In the genomic region with DNA sequence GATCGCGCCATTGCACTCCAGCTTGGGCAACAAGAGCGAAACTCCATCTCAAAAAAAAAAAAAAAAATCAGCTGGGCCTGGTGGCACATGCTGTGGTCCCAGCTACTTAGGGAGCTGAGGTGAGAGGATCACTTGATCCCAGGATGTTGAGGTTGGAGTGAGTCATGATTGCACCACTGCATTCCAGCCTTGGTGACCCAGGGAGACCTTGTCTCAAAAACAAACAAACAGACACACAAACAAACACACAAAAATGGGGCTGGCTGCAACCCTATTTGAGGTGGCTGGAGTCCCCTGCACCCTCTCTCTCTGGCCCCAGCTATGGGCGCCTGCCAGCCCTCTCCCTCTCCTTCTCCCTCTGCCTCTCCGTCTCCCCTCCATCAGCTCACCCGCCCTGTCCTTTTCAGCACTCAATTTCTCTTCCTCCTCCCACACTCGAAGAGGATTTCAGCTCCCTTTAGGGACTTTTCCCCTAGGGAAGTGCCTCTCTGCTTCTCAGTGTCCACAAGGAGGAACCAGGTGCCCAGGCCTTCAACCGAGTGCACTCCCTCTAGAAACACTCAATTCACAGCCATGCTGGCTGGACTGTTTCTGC, we compare ENCODE assay signal across 1 cellular context.
TF ChIP-seq lines count a peak whose summit lies in the region.

No MANE protein-coding gene starts in this region.

TF ChIP-seq in HepG2, 621 proteins besides CTCF, POLR2A, EP300 and RAD21 (continued from another document and continues in another):
- TF ChIP-seq, protein P1, sequence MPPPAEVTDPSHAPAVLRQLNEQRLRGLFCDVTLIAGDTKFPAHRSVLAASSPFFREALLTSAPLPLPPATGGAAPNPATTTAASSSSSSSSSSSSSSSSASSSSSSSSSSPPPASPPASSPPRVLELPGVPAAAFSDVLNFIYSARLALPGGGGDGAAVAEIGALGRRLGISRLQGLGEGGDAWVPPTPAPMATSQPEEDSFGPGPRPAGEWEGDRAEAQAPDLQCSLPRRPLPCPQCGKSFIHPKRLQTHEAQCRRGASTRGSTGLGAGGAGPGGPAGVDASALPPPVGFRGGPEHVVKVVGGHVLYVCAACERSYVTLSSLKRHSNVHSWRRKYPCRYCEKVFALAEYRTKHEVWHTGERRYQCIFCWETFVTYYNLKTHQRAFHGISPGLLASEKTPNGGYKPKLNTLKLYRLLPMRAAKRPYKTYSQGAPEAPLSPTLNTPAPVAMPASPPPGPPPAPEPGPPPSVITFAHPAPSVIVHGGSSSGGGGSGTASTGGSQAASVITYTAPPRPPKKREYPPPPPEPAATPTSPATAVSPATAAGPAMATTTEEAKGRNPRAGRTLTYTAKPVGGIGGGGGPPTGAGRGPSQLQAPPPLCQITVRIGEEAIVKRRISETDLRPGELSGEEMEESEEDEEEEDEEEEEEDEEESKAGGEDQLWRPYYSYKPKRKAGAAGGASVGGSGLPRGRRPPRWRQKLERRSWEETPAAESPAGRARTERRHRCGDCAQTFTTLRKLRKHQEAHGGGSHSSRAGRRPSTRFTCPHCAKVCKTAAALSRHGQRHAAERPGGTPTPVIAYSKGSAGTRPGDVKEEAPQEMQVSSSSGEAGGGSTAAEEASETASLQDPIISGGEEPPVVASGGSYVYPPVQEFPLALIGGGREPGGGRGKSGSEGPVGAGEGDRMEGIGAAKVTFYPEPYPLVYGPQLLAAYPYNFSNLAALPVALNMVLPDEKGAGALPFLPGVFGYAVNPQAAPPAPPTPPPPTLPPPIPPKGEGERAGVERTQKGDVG (CRISPR knock-in tag; IDR thresholded peaks at IDR 0.05; ENCODE audit: borderline replicate concordance), result no peak
- TF ChIP-seq SOX13 (IDR thresholded peaks at IDR 0.05), result 0 out of 2 replicates have a peak, but pooled peaks have one; percentile 28
- TF ChIP-seq SOX13 (CRISPR knock-in tag; conservative IDR thresholded peaks at IDR 0.05 in 1 of 2, IDR thresholded peaks at IDR 0.05 in 1 of 2), result no peak; a peak in 1 of 4 replicates
- TF ChIP-seq, protein P2, sequence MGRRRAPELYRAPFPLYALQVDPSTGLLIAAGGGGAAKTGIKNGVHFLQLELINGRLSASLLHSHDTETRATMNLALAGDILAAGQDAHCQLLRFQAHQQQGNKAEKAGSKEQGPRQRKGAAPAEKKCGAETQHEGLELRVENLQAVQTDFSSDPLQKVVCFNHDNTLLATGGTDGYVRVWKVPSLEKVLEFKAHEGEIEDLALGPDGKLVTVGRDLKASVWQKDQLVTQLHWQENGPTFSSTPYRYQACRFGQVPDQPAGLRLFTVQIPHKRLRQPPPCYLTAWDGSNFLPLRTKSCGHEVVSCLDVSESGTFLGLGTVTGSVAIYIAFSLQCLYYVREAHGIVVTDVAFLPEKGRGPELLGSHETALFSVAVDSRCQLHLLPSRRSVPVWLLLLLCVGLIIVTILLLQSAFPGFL (CRISPR knock-in tag; IDR thresholded peaks at IDR 0.05), result no peak
- TF ChIP-seq, protein P3, sequence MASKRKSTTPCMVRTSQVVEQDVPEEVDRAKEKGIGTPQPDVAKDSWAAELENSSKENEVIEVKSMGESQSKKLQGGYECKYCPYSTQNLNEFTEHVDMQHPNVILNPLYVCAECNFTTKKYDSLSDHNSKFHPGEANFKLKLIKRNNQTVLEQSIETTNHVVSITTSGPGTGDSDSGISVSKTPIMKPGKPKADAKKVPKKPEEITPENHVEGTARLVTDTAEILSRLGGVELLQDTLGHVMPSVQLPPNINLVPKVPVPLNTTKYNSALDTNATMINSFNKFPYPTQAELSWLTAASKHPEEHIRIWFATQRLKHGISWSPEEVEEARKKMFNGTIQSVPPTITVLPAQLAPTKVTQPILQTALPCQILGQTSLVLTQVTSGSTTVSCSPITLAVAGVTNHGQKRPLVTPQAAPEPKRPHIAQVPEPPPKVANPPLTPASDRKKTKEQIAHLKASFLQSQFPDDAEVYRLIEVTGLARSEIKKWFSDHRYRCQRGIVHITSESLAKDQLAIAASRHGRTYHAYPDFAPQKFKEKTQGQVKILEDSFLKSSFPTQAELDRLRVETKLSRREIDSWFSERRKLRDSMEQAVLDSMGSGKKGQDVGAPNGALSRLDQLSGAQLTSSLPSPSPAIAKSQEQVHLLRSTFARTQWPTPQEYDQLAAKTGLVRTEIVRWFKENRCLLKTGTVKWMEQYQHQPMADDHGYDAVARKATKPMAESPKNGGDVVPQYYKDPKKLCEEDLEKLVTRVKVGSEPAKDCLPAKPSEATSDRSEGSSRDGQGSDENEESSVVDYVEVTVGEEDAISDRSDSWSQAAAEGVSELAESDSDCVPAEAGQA (IDR thresholded peaks at IDR 0.05; ENCODE audit: low read depth), result no peak
- TF ChIP-seq, protein P3 (CRISPR knock-in tag; IDR thresholded peaks at IDR 0.05; ENCODE audit: borderline replicate concordance), result no peak
- TF ChIP-seq ZNF160 (CRISPR knock-in tag; IDR thresholded peaks at IDR 0.05), result no peak
- no peak for TF ChIP-seq PCBP1 (IDR thresholded peaks at IDR 0.05; ENCODE audit: borderline replicate concordance, low read depth, low read length)
- no peak for TF ChIP-seq ZNF20 (CRISPR knock-in tag; IDR thresholded peaks at IDR 0.05)
- no peak for TF ChIP-seq ZNF207 (IDR thresholded peaks at IDR 0.05; ENCODE audit: borderline replicate concordance)
- TF ChIP-seq ELF3 (CRISPR knock-in tag; IDR thresholded peaks at IDR 0.05), result peak; percentile 66
- TF ChIP-seq ZNF772 (CRISPR knock-in tag; IDR thresholded peaks at IDR 0.05), result no peak
- TF ChIP-seq ZNF7 (CRISPR knock-in tag; IDR thresholded peaks at IDR 0.05), result no peak
- no peak for TF ChIP-seq ZNF891 (CRISPR knock-in tag; IDR thresholded peaks at IDR 0.05)
- no peak for TF ChIP-seq PRMT3 (CRISPR knock-in tag; IDR thresholded peaks at IDR 0.05; ENCODE audit: borderline replicate concordance, low read depth)
- TF ChIP-seq ZNF354B (CRISPR knock-in tag; IDR thresholded peaks at IDR 0.05), result no peak
- no peak for TF ChIP-seq ZNF232 (CRISPR knock-in tag; IDR thresholded peaks at IDR 0.05; ENCODE audit: borderline replicate concordance)
- TF ChIP-seq, protein P4, sequence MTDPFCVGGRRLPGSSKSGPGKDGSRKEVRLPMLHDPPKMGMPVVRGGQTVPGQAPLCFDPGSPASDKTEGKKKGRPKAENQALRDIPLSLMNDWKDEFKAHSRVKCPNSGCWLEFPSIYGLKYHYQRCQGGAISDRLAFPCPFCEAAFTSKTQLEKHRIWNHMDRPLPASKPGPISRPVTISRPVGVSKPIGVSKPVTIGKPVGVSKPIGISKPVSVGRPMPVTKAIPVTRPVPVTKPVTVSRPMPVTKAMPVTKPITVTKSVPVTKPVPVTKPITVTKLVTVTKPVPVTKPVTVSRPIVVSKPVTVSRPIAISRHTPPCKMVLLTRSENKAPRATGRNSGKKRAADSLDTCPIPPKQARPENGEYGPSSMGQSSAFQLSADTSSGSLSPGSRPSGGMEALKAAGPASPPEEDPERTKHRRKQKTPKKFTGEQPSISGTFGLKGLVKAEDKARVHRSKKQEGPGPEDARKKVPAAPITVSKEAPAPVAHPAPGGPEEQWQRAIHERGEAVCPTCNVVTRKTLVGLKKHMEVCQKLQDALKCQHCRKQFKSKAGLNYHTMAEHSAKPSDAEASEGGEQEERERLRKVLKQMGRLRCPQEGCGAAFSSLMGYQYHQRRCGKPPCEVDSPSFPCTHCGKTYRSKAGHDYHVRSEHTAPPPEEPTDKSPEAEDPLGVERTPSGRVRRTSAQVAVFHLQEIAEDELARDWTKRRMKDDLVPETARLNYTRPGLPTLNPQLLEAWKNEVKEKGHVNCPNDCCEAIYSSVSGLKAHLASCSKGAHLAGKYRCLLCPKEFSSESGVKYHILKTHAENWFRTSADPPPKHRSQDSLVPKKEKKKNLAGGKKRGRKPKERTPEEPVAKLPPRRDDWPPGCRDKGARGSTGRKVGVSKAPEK (CRISPR knock-in tag; IDR thresholded peaks at IDR 0.05; ENCODE audit: borderline replicate concordance), result no peak
- no peak for TF ChIP-seq NFE2 (CRISPR knock-in tag; IDR thresholded peaks at IDR 0.05)
- TF ChIP-seq, protein P5, sequence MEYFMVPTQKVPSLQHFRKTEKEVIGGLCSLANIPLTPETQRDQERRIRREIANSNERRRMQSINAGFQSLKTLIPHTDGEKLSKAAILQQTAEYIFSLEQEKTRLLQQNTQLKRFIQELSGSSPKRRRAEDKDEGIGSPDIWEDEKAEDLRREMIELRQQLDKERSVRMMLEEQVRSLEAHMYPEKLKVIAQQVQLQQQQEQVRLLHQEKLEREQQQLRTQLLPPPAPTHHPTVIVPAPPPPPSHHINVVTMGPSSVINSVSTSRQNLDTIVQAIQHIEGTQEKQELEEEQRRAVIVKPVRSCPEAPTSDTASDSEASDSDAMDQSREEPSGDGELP (IDR thresholded peaks at IDR 0.05; ENCODE audit: borderline replicate concordance, low read depth), result peak; percentile 87; the same call in 1 of the 2 replicates
- TF ChIP-seq, protein P6, sequence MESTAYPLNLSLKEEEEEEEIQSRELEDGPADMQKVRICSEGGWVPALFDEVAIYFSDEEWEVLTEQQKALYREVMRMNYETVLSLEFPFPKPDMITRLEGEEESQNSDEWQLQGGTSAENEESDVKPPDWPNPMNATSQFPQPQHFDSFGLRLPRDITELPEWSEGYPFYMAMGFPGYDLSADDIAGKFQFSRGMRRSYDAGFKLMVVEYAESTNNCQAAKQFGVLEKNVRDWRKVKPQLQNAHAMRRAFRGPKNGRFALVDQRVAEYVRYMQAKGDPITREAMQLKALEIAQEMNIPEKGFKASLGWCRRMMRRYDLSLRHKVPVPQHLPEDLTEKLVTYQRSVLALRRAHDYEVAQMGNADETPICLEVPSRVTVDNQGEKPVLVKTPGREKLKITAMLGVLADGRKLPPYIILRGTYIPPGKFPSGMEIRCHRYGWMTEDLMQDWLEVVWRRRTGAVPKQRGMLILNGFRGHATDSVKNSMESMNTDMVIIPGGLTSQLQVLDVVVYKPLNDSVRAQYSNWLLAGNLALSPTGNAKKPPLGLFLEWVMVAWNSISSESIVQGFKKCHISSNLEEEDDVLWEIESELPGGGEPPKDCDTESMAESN (CRISPR knock-in tag; conservative IDR thresholded peaks at IDR 0.05), result 0 out of 2 replicates have a peak, but pooled peaks have one; percentile 46
- TF ChIP-seq ZNF432 (CRISPR knock-in tag; IDR thresholded peaks at IDR 0.05; ENCODE audit: borderline replicate concordance), result no peak
- TF ChIP-seq RFXAP (CRISPR knock-in tag; IDR thresholded peaks at IDR 0.05; ENCODE audit: borderline replicate concordance), result no peak
- TF ChIP-seq TCF7 (IDR thresholded peaks at IDR 0.05; ENCODE audit: low read depth), result peak; percentile 37; the same call in 1 of the 2 replicates
- no peak for TF ChIP-seq SMAD9 (CRISPR knock-in tag; IDR thresholded peaks at IDR 0.05)
- 0 out of 2 replicates have a peak, but pooled peaks have one; percentile 57 for TF ChIP-seq MIER3 (CRISPR knock-in tag; IDR thresholded peaks at IDR 0.05; ENCODE audit: borderline replicate concordance)
- TF ChIP-seq ZNF124 (CRISPR knock-in tag; IDR thresholded peaks at IDR 0.05), result no peak
- no peak for TF ChIP-seq ZSCAN29 (CRISPR knock-in tag; conservative IDR thresholded peaks at IDR 0.05)
- TF ChIP-seq ZNF747 (CRISPR knock-in tag; IDR thresholded peaks at IDR 0.05; ENCODE audit: borderline replicate concordance), result no peak
- no peak for TF ChIP-seq SRY (CRISPR knock-in tag; IDR thresholded peaks at IDR 0.05)
- no peak for TF ChIP-seq KLF13 (CRISPR knock-in tag; IDR thresholded peaks at IDR 0.05)
- no peak; the same call in 1 of the 2 replicates for TF ChIP-seq ZNF790 (CRISPR knock-in tag; IDR thresholded peaks at IDR 0.05; ENCODE audit: borderline replicate concordance)
- TF ChIP-seq KDM4B (CRISPR knock-in tag; IDR thresholded peaks at IDR 0.05), result no peak
- TF ChIP-seq HNRNPUL1 (IDR thresholded peaks at IDR 0.05; ENCODE audit: low read depth, low read length), result no peak
- no peak for TF ChIP-seq NFKB2 (CRISPR knock-in tag; IDR thresholded peaks at IDR 0.05; ENCODE audit: borderline replicate concordance)
- TF ChIP-seq, protein P7, sequence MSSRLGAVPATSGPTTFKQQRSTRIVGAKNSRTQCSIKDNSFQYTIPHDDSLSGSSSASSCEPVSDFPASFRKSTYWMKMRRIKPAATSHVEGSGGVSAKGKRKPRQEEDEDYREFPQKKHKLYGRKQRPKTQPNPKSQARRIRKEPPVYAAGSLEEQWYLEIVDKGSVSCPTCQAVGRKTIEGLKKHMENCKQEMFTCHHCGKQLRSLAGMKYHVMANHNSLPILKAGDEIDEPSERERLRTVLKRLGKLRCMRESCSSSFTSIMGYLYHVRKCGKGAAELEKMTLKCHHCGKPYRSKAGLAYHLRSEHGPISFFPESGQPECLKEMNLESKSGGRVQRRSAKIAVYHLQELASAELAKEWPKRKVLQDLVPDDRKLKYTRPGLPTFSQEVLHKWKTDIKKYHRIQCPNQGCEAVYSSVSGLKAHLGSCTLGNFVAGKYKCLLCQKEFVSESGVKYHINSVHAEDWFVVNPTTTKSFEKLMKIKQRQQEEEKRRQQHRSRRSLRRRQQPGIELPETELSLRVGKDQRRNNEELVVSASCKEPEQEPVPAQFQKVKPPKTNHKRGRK (CRISPR knock-in tag; IDR thresholded peaks at IDR 0.05), result no peak
- TF ChIP-seq ETV6 (CRISPR knock-in tag; conservative IDR thresholded peaks at IDR 0.05), result no peak
- TF ChIP-seq SOX5 (CRISPR knock-in tag; IDR thresholded peaks at IDR 0.05; ENCODE audit: borderline replicate concordance), result peak; percentile 63; the same call in 1 of the 2 replicates
- no peak for TF ChIP-seq CCAR2 (optimal IDR thresholded peaks at IDR 0.05; ENCODE audit: low read depth, low read length)
- no peak for TF ChIP-seq ZNF782 (CRISPR knock-in tag; IDR thresholded peaks at IDR 0.05; ENCODE audit: borderline replicate concordance)
- TF ChIP-seq, protein P8, sequence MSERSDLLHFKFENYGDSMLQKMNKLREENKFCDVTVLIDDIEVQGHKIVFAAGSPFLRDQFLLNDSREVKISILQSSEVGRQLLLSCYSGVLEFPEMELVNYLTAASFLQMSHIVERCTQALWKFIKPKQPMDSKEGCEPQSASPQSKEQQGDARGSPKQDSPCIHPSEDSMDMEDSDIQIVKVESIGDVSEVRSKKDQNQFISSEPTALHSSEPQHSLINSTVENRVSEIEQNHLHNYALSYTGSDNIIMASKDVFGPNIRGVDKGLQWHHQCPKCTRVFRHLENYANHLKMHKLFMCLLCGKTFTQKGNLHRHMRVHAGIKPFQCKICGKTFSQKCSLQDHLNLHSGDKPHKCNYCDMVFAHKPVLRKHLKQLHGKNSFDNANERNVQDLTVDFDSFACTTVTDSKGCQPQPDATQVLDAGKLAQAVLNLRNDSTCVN (CRISPR knock-in tag; IDR thresholded peaks at IDR 0.05; ENCODE audit: borderline replicate concordance), result no peak
- TF ChIP-seq ZNF44 (CRISPR knock-in tag; IDR thresholded peaks at IDR 0.05), result no peak
- TF ChIP-seq ZNF256 (CRISPR knock-in tag; conservative IDR thresholded peaks at IDR 0.05), result no peak
- TF ChIP-seq ZIK1 (CRISPR knock-in tag; IDR thresholded peaks at IDR 0.05; ENCODE audit: borderline replicate concordance, low read depth), result no peak
